ENCODE assay signal across 1 cellular context in genomic region chr2:183010112-183010511, GRCh38.
TF ChIP-seq lines count a peak whose summit lies in the region.

No MANE protein-coding gene starts in this region.

TF ChIP-seq in K562, 482 proteins besides CTCF, POLR2A, EP300 and RAD21 (continued from another document and continues in another):
- TF ChIP-seq HMBOX1 (IDR thresholded peaks at IDR 0.05) (peak; percentile 91), CBFA2T3 (IDR thresholded peaks at IDR 0.05) (peak; percentile 96), CHD2 (IDR thresholded peaks at IDR 0.05; ENCODE audit: low read depth, low read length) (0 out of 2 replicates have a peak, but pooled peaks have one; percentile 14), MYBL2 (IDR thresholded peaks at IDR 0.05; ENCODE audit: low read depth) (0 out of 2 replicates have a peak, but pooled peaks have one; percentile 18), MYBL2 (CRISPR knock-in tag; IDR thresholded peaks at IDR 0.05; ENCODE audit: borderline replicate concordance) (no peak), USF2 (CRISPR knock-in tag; IDR thresholded peaks at IDR 0.05) (peak; percentile 75), HDAC1 (IDR thresholded peaks at IDR 0.05) (peak in 1 of 2 experiments; percentile 89; a peak in 2 of 4 replicates), SMAD4 (CRISPR knock-in tag; conservative IDR thresholded peaks at IDR 0.05) (peak; percentile 41), CEBPG (CRISPR knock-in tag; IDR thresholded peaks at IDR 0.05) (peak; percentile 26; the same call in 1 of the 2 replicates), CEBPG (tag; conservative IDR thresholded peaks at IDR 0.05 in 1 of 2, IDR thresholded peaks at IDR 0.05 in 1 of 2) (no peak), LCOR (CRISPR knock-in tag; IDR thresholded peaks at IDR 0.05) (peak; percentile 66; the same call in 1 of the 2 replicates), NR2C2 (CRISPR knock-in tag; IDR thresholded peaks at IDR 0.05) (no peak), NR2C2 (tag; IDR thresholded peaks at IDR 0.05) (no peak), U2AF1 (optimal IDR thresholded peaks at IDR 0.05; ENCODE audit: low read depth, low read length) (no peak), GATA2 (CRISPR knock-in tag; IDR thresholded peaks at IDR 0.05) (peak; percentile 83), TEAD4 (IDR thresholded peaks at IDR 0.05; ENCODE audit: low read length) (peak; percentile 92), TEAD4 (CRISPR knock-in tag; IDR thresholded peaks at IDR 0.05; ENCODE audit: borderline replicate concordance) (no peak), HOXB6 (CRISPR knock-in tag; IDR thresholded peaks at IDR 0.05; ENCODE audit: borderline replicate concordance) (no peak), IRF1 (CRISPR knock-in tag; IDR thresholded peaks at IDR 0.05; ENCODE audit: borderline replicate concordance) (no peak), RUNX1 (IDR thresholded peaks at IDR 0.05; ENCODE audit: low read depth) (no peak), TAF7 (tag; IDR thresholded peaks at IDR 0.05) (no peak), TAL1 (IDR thresholded peaks at IDR 0.05) (peak; percentile 81; the same call in 1 of the 2 replicates), SMARCA4 (IDR thresholded peaks at IDR 0.05) (peak; percentile 54), AFF1 (IDR thresholded peaks at IDR 0.05; ENCODE audit: low read depth in 1 of 2, partially characterized antibody in 2 of 2) (peak in 1 of 2 experiments; percentile 80), JUND (IDR thresholded peaks at IDR 0.05; ENCODE audit: borderline replicate concordance, low read depth, low read length) (peak; percentile 50; the same call in 1 of the 2 replicates), JUND (tag; IDR thresholded peaks at IDR 0.05; ENCODE audit: borderline replicate concordance, low read depth, low read length) (peak; percentile 52; the same call in 1 of the 3 replicates), ESRRA (IDR thresholded peaks at IDR 0.05; ENCODE audit: borderline replicate concordance, low read depth) (peak; percentile 21; the same call in 1 of the 2 replicates), TRIM24 (IDR thresholded peaks at IDR 0.05) (peak; percentile 83 to 86), ZNF431 (CRISPR knock-in tag; IDR thresholded peaks at IDR 0.05) (no peak), TSHZ1 (CRISPR knock-in tag; IDR thresholded peaks at IDR 0.05) (no peak), MTA2 (IDR thresholded peaks at IDR 0.05; ENCODE audit: low read depth) (peak; percentile 64), CREB1 (IDR thresholded peaks at IDR 0.05) (peak; percentile 69; the same call in 1 of the 2 replicates), CREB1 (CRISPR knock-in tag; IDR thresholded peaks at IDR 0.05) (peak; percentile 50; the same call in 1 of the 2 replicates), TEAD1 (CRISPR knock-in tag; IDR thresholded peaks at IDR 0.05) (peak; percentile 32 to 95; a peak in 2 of 4 replicates), ZBTB49 (CRISPR knock-in tag; IDR thresholded peaks at IDR 0.05; ENCODE audit: borderline replicate concordance) (no peak), MLX (CRISPR knock-in tag; conservative IDR thresholded peaks at IDR 0.05) (no peak), HDAC2 (IDR thresholded peaks at IDR 0.05) (peak; percentile 93), ZFPM2 (CRISPR knock-in tag; IDR thresholded peaks at IDR 0.05) (no peak), ZNF124 (CRISPR knock-in tag; IDR thresholded peaks at IDR 0.05) (no peak), ZBTB26 (CRISPR knock-in tag; IDR thresholded peaks at IDR 0.05) (no peak), HMGXB4 (CRISPR knock-in tag; IDR thresholded peaks at IDR 0.05) (no peak), ATF1 (CRISPR knock-in tag; IDR thresholded peaks at IDR 0.05) (no peak), ATF1 (tag; IDR thresholded peaks at IDR 0.05) (peak; percentile 47; the same call in 1 of the 2 replicates), ZBTB2 (IDR thresholded peaks at IDR 0.05) (0 out of 2 replicates have a peak, but pooled peaks have one; percentile 51), USF1 (CRISPR knock-in tag; IDR thresholded peaks at IDR 0.05) (peak; percentile 75), CC2D1A (IDR thresholded peaks at IDR 0.05) (peak; percentile 88; the same call in 1 of the 2 replicates), FOXM1 (IDR thresholded peaks at IDR 0.05; ENCODE audit: low read depth) (peak; percentile 43; the same call in 1 of the 2 replicates), FOXM1 (CRISPR knock-in tag; IDR thresholded peaks at IDR 0.05; ENCODE audit: low read depth) (no peak)
